ENCODE assay signal across 17 cellular contexts in genomic region chr12:111074965-111075364, GRCh38. TPM values are rescaled to one million over a fixed set of nuclear protein-coding genes. Genes with fewer than 3 reads are reported as not detected.
DNase-seq lines count a peak whose midpoint lies in the region; ATAC-seq and TF ChIP-seq lines count a peak whose summit lies in the region.
"Had no signal": no experiment of that assay in that cellular context is flagged by ENCODE, and none has a peak within 500 bp of the region (broad histone marks: within the 10 kb centered on the region; RNA-seq: fewer than 3 reads in every experiment).

No MANE protein-coding gene starts in this region.

- H3K36me3 ChIP-seq in SK-N-SH (replicated peaks in 1 of 2; ENCODE audit: control insufficient read depth in 1 of 2, insufficient read depth in 2 of 2, low read length in 1 of 2), result no peaks in the 10 kb centered on the region
- H3K36me3 ChIP-seq in GM23338 (ENCODE audit: insufficient read depth), result no peaks in the 10 kb centered on the region
- H3K36me3 ChIP-seq in prostate gland, result no peaks in the 10 kb centered on the region
- H3K36me3 ChIP-seq: BE2C had no signal

- H3K4me1 ChIP-seq in SK-N-SH (ENCODE audit: control insufficient read depth in 1 of 2, insufficient read depth in 2 of 2, low read depth in 1 of 2, low read length in 1 of 2), result peaks cover 0 to 13% of the 10 kb centered on the region in 2 experiments; a peak in 1 of 4 replicates
- peaks cover 10% of the 10 kb centered on the region for H3K4me1 ChIP-seq in GM23338 (ENCODE audit: insufficient read depth)
- H3K4me1 ChIP-seq in prostate gland (replicated peaks), result peaks cover 10% of the 10 kb centered on the region
- H3K4me1 ChIP-seq: BE2C had no signal

- H3K27me3 ChIP-seq in SK-N-SH (ENCODE audit: insufficient read depth), result no peaks in the 10 kb centered on the region
- H3K27me3 ChIP-seq in GM23338 (ENCODE audit: insufficient read depth), result no peaks in the 10 kb centered on the region
- H3K27me3 ChIP-seq in prostate gland (replicated peaks; ENCODE audit: insufficient read depth), result no peaks in the 10 kb centered on the region
- H3K27me3 ChIP-seq: BE2C had no signal

- POLR2A ChIA-PET in SK-N-SH (lab: Yijun Ruan, JAX), result interaction anchor here (0.7 kb wide), 1 partner anchor 14 kb away, joined by 3 read pairs; no protein-coding TSS in a partner anchor

- H3K36me3 Mint-ChIP-seq in GM23338 (ENCODE audit: low read depth), result no peaks in the 10 kb centered on the region

- TF ChIP-seq POLR2A in prostate gland (IDR thresholded peaks at IDR 0.05), result no peak

- no peaks in the 10 kb centered on the region for H3F3A ChIP-seq in SK-N-SH (replicated peaks; ENCODE audit: insufficient read depth)
- 0 out of 2 replicates have a peak, but pooled peaks cover 6% of the 10 kb centered on the region for H3F3A ChIP-seq in GM23338 (replicated peaks; ENCODE audit: low read depth)

- intact Hi-C loops in prostate gland (cut with DNase I), result no loop called here

- H2AFZ ChIP-seq in SK-N-SH (ENCODE audit: low read depth) (no peak overlapping the region), GM23338 (no peak overlapping the region)
- H2AFZ ChIP-seq: PC-9 had no signal

- no peak for TF ChIP-seq EP300 in SK-N-SH (IDR thresholded peaks at IDR 0.05; ENCODE audit: borderline replicate concordance in 1 of 2, low read depth in 1 of 2, low read length in 1 of 2)

- DNase-seq in SK-N-SH (peak; percentile 53), GM23338 (ENCODE audit: low spot score) (no peak), left lobe of liver (ENCODE audit: low spot score) (no peak), prostate gland (ENCODE audit: low spot score) (no peak), globus pallidus (ENCODE audit: low spot score) (no peak), midbrain (lab: John Stamatoyannopoulos, UW) (no peak), SHP77 (lab: John Stamatoyannopoulos, UW) (no peak)
- DNase-seq: 8988T, BE2C, DMS79 treated with DMSO at 0.1 percent for 48 hours, NCI-H187, NCI-H510A, NCI-H774, PC-9 had no signal

- no peak for TF ChIP-seq RAD21 in SK-N-SH (IDR thresholded peaks at IDR 0.05; ENCODE audit: low read length)

- H3K27me3 Mint-ChIP-seq in GM23338 (ENCODE audit: insufficient read depth, low read depth, poor library complexity), result peaks cover 10% of the 10 kb centered on the region

- H3K27ac ChIP-seq in SK-N-SH (ENCODE audit: low read depth in 2 of 2, low read length in 1 of 2), result peak overlapping the region in 1 of 2 experiments; percentile 34; a peak in 1 of 4 replicates
- H3K27ac ChIP-seq in GM23338 (ENCODE audit: low read depth), result no peak overlapping the region
- H3K27ac ChIP-seq in prostate gland, result peak overlapping the region; percentile 87 to 94
- H3K27ac ChIP-seq: PC-9 had no signal

- H3K79me2 ChIP-seq in SK-N-SH (ENCODE audit: insufficient read depth), result no peaks in the 10 kb centered on the region
- peaks cover 13% of the 10 kb centered on the region for H3K79me2 ChIP-seq in GM23338 (replicated peaks; ENCODE audit: insufficient read depth)

- H3K9me3 ChIP-seq in SK-N-SH (no peaks in the 10 kb centered on the region), prostate gland (no peaks in the 10 kb centered on the region)
- H3K9me3 ChIP-seq: BE2C had no signal

- no peak overlapping the region for H3K9ac ChIP-seq in SK-N-SH

- H3K4me2 ChIP-seq in SK-N-SH, result no peak overlapping the region
- no peak overlapping the region for H3K4me2 ChIP-seq in GM23338
- H3K4me2 ChIP-seq: PC-9 had no signal

- H3K4me3 Mint-ChIP-seq in GM23338, result no peak overlapping the region

- TF ChIP-seq CTCF in SK-N-SH (IDR thresholded peaks at IDR 0.05) (no peak), GM23338 (conservative IDR thresholded peaks at IDR 0.05; ENCODE audit: low read depth in 2 of 2) (no peak), prostate gland (IDR thresholded peaks at IDR 0.05) (no peak)

- peaks cover 46% of the 10 kb centered on the region for H3K4me1 Mint-ChIP-seq in GM23338

- ATAC-seq in SK-N-SH treated with all-trans-retinoic acid at 6 μM for 48 hours, result no peak
- peak; percentile 11; the same call in 2 of the 3 replicates for ATAC-seq in GM23338
- peak; percentile 55 for ATAC-seq in left lobe of liver
- ATAC-seq: HCT116, K562 had no signal

- no peaks in the 10 kb centered on the region for H3K9me3 Mint-ChIP-seq in GM23338

- H3K27ac Mint-ChIP-seq in GM23338, result no peak overlapping the region; the same call in 1 of the 2 replicates

- H3K9me2 ChIP-seq in SK-N-SH (no peaks in the 10 kb centered on the region), GM23338 (ENCODE audit: insufficient read depth) (no peaks in the 10 kb centered on the region)

- CTCF ChIA-PET in SK-N-SH (lab: Yijun Ruan, JAX), result interaction anchor here (1.2 to 1.6 kb wide), 3 partner anchors 42 to 224 kb away, joined by 3 to 7 read pairs (median 3); no protein-coding TSS in a partner anchor

- 58% methylated on average over 10 of the region's 10 CpGs for WGBS in SK-N-SH (ENCODE audit: low lambda C conversion rate)
- WGBS in prostate gland, result 95% methylated on average over 10 of the region's 10 CpGs

- H4K20me1 ChIP-seq in SK-N-SH (ENCODE audit: insufficient read depth) (no peaks in the 10 kb centered on the region), GM23338 (replicated peaks; ENCODE audit: insufficient read depth) (peaks cover 6% of the 10 kb centered on the region; the same call in 1 of the 2 replicates)

- H3K4me3 ChIP-seq in SK-N-SH (ENCODE audit: low read depth in 2 of 2, low read length in 1 of 2) (no peak overlapping the region), GM23338 (no peak overlapping the region), prostate gland (peak overlapping the region; percentile 2 to 8)
- H3K4me3 ChIP-seq: K562, PC-9 had no signal

TF ChIP-seq in SK-N-SH, 30 proteins besides CTCF, POLR2A, EP300 and RAD21:
- TF ChIP-seq CHD2 (IDR thresholded peaks at IDR 0.05; ENCODE audit: low read length, partially characterized antibody), result no peak

TF ChIP-seq in SK-N-SH treated with all-trans-retinoic acid at 6 μM for 48 hours, 23 proteins besides CTCF, POLR2A, EP300 and RAD21 (continues in another document):
- TF ChIP-seq SNAI2 (CRISPR knock-in tag; IDR thresholded peaks at IDR 0.05), result no peak
- TF ChIP-seq BACH2 (CRISPR knock-in tag; IDR thresholded peaks at IDR 0.05; ENCODE audit: borderline replicate concordance), result no peak
- no peak for TF ChIP-seq TSHZ2 (CRISPR knock-in tag; IDR thresholded peaks at IDR 0.05)
- no peak for TF ChIP-seq ISL1 (CRISPR knock-in tag; IDR thresholded peaks at IDR 0.05)

TF ChIP-seq in GM23338, 12 proteins besides CTCF, POLR2A, EP300 and RAD21:
- no peak for TF ChIP-seq STAT1 (IDR thresholded peaks at IDR 0.05; ENCODE audit: unreplicated experiment)

RNA-seq across cellular contexts. Expression of gene CUX2, which starts 41.0 kb away (rescaled TPM):
- polyA plus RNA-seq in SK-N-SH (2012; rRNA removed) (0.07 and 0.08 TPM in 2 replicates), GM23338 (2016; fragmentation: Nextera tagmentation; extraction: Ambion mirVana) (1.7 and 2.5 TPM in 2 replicates)
- polyA plus RNA-seq in SK-N-SH (2012; cell fraction: cytosol; rRNA removed), result 0.14 and 0.37 TPM in 2 replicates
- 0.08 and 0.18 TPM in 2 replicates for polyA plus RNA-seq in SK-N-SH (2012; cell fraction: nucleus; rRNA removed)
- 4.4 and 4.5 TPM in 2 replicates for total RNA-seq in GM23338 (2014; rRNA removed; shearing (Covaris generic))
- total RNA-seq in left lobe of liver (43.2 TPM), prostate gland (10 to 100 TPM; 28.3 to 36.6 TPM)
- total RNA-seq: K562, PC-9 had no signal
- polyA plus RNA-seq: K562 had no signal

Comparison
In these comparisons a context has a peak if more than half of its experiments do, and no peak if none do; other contexts are left out.
1. H3K4me3 ChIP-seq: peak in prostate gland (2 of 2); none in SK-N-SH (0 of 2) and GM23338 (single experiment).